25 cellular contexts compared by ENCODE assay signal in genomic region chr19:7930765-7931164, GRCh38. TPM values are rescaled to one million over a fixed set of nuclear protein-coding genes. Genes with fewer than 3 reads are reported as not detected.
DNase-seq lines count a peak whose midpoint lies in the region; ATAC-seq, FAIRE-seq and TF ChIP-seq lines count a peak whose summit lies in the region.
"Had no signal": no experiment of that assay in that cellular context is flagged by ENCODE, and none has a peak within 500 bp of the region (broad histone marks: within the 10 kb centered on the region; RNA-seq: fewer than 3 reads in every experiment).

No MANE protein-coding gene starts in this region.

- TF ChIP-seq POLR2A in HCT116 (IDR thresholded peaks at IDR 0.05; ENCODE audit: borderline replicate concordance, extremely low read depth, insufficient read depth, insufficient read length): no peak

- H3K9ac ChIP-seq in HCT116 (ENCODE audit: low read length): no peak overlapping the region

- H3K27ac ChIP-seq in HCT116 (ENCODE audit: low read depth, low read length) (peak overlapping the region; percentile 40), caudate nucleus (ENCODE audit: low read depth, low read length) (peak overlapping the region; percentile 70), thoracic aorta (peak overlapping the region; percentile 91 to 99)
- H3K27ac ChIP-seq: hepatocyte, suprapubic skin had no signal

- peak overlapping the region; percentile 100 for H3K27ac Mint-ChIP-seq in mesothelial cell of epicardium
- H3K27ac Mint-ChIP-seq: memory B cell, progenitor cell of endocrine pancreas, T-cell had no signal

- no peak overlapping the region for H3K4me3 ChIP-seq in HCT116 (replicated peaks in 1 of 2; ENCODE audit: low read depth in 1 of 2, low read length in 2 of 2)
- H3K4me3 ChIP-seq in thoracic aorta: no peak overlapping the region
- H3K4me3 ChIP-seq: hepatocyte, suprapubic skin had no signal

- TF ChIP-seq RAD21 in HCT116 (IDR thresholded peaks at IDR 0.05; ENCODE audit: low read depth): no peak

- H3K4me1 Mint-ChIP-seq in mesothelial cell of epicardium: peaks cover 26% of the 10 kb centered on the region

- H2AFZ ChIP-seq in HCT116 (ENCODE audit: low read depth, low read length, poor library complexity, severe bottlenecking): no peak overlapping the region
- H2AFZ ChIP-seq: hepatocyte had no signal

- POLR2A ChIA-PET in HCT116 (lab: Charles Lee): interaction anchor here (2.5 to 3.4 kb wide), 2 partner anchors 10 to 13 kb away, joined by 17 read pairs; partner anchors contain the start of genes SNAPC2 and TIMM44

- no peaks in the 10 kb centered on the region for H3K9me3 ChIP-seq in HCT116 (ENCODE audit: control insufficient read depth in 1 of 2, insufficient read depth in 1 of 2, low read depth in 1 of 2, low read length in 2 of 2)
- no peaks in the 10 kb centered on the region for H3K9me3 ChIP-seq in thoracic aorta
- H3K9me3 ChIP-seq: BE2C, suprapubic skin had no signal

- H3K36me3 Mint-ChIP-seq in mesothelial cell of epicardium: peaks cover 4% of the 10 kb centered on the region

- ATAC-seq in HCT116 (no peak), thoracic aorta (ENCODE audit: insufficient number of reproducible peaks, low FRiP score, low read depth) (no peak)
- ATAC-seq: effector memory CD8-positive, alpha-beta T cell; naive thymus-derived CD8-positive, alpha-beta T cell; T-cell had no signal

- no peak overlapping the region for H3K4me2 ChIP-seq in HCT116 (ENCODE audit: low read length)
- H3K4me2 ChIP-seq: hepatocyte had no signal

- H3K4me3 Mint-ChIP-seq in mesothelial cell of epicardium: no peak overlapping the region
- H3K4me3 Mint-ChIP-seq: effector memory CD8-positive, alpha-beta T cell; memory B cell; naive thymus-derived CD8-positive, alpha-beta T cell; T-cell had no signal

- H3K4me1 ChIP-seq in HCT116 (ENCODE audit: control insufficient read depth in 1 of 2, insufficient read depth in 2 of 2, low read length in 2 of 2) (peaks cover 22 to 40% of the 10 kb centered on the region in 2 experiments), thoracic aorta (ENCODE audit: control insufficient read depth in 1 of 2, low read depth in 2 of 2) (peaks cover 31 to 48% of the 10 kb centered on the region in 2 donors)

- BruUV-seq in HCT116 (replicated peaks; lab: Mats Ljungman, UMichigan): no TSS peak

- H3K9me2 ChIP-seq in HCT116 (ENCODE audit: insufficient read depth): no peaks in the 10 kb centered on the region

- TF ChIP-seq CTCF in HCT116 (IDR thresholded peaks at IDR 0.05 in 2 of 3, conservative IDR thresholded peaks at IDR 0.05 in 1 of 3; ENCODE audit: borderline replicate concordance in 1 of 3, insufficient read depth in 1 of 3, low read depth in 2 of 3, low read length in 2 of 3) (no peak), mesothelial cell of epicardium (IDR thresholded peaks at IDR 0.05; ENCODE audit: unreplicated experiment) (no peak), thoracic aorta (IDR thresholded peaks at IDR 0.05) (no peak)

- H3K9me3 Mint-ChIP-seq in mesothelial cell of epicardium: no peaks in the 10 kb centered on the region
- H3K9me3 Mint-ChIP-seq: effector memory CD8-positive, alpha-beta T cell; memory B cell; naive thymus-derived CD8-positive, alpha-beta T cell; T-cell had no signal

- no peaks in the 10 kb centered on the region for H3K79me2 ChIP-seq in HCT116 (ENCODE audit: insufficient read depth, low read length)
- H3K79me2 ChIP-seq: hepatocyte had no signal

- H3K27me3 ChIP-seq in HCT116 (ENCODE audit: insufficient read depth, low read length): no peaks in the 10 kb centered on the region
- H3K27me3 ChIP-seq in thoracic aorta (replicated peaks; ENCODE audit: insufficient read depth): no peaks in the 10 kb centered on the region
- H3K27me3 ChIP-seq: BE2C, hepatocyte, suprapubic skin had no signal

- CTCF ChIA-PET in HCT116 (lab: Charles Lee): interaction anchor here (0.8 to 2.4 kb wide), 5 partner anchors 10 to 228 kb away, joined by 3 to 14 read pairs (median 4); partner anchors contain the start of genes SNAPC2 and TIMM44

- intact Hi-C loops in HCT116 (cut with micrococcal nuclease): no loop called here

- H4K20me1 ChIP-seq in HCT116 (ENCODE audit: insufficient read depth): no peaks in the 10 kb centered on the region

- RAD21 ChIA-PET in HCT116 (lab: Charles Lee; ENCODE audit: low non-redundant PET in 1 of 2, low total read pairs in 2 of 2, uncharacterized antibody in 2 of 2, unreplicated experiment in 2 of 2): no interaction called here

- FAIRE-seq in frontal cortex (lab: Jason Lieb, UNC): no peak
- FAIRE-seq: islet of Langerhans, small intestine had no signal

- no peak for DNase-seq in HCT116 (ENCODE audit: low read depth, low spot score)
- DNase-seq in caudate nucleus (lab: John Stamatoyannopoulos, UW): no peak
- DNase-seq in mesothelial cell of epicardium (ENCODE audit: low spot score in 2 of 2, unreplicated experiment in 2 of 2): no peak
- DNase-seq in thoracic aorta (ENCODE audit: low spot score): no peak
- DNase-seq in stimulated activated CD4-positive, alpha-beta T cell treated with anti-CD3 and anti-CD28 coated beads, Interleukin-15, amount 100 ng/mL, for 24 hours: no peak
- no peak for DNase-seq in activated gamma-delta T cell treated with Interleukin-2 at 50 U/mL for 16 hours
- no peak for DNase-seq in DMS153 (lab: John Stamatoyannopoulos, UW)
- DNase-seq in frontal cortex (ENCODE audit: low spot score in 2 of 2): no peak
- DNase-seq: activated CD8-positive, alpha-beta memory T cell treated with anti-CD3 and anti-CD28 coated beads, Interleukin-2, amount 50 U/mL, for 48 hours; aorta; BE2C; cerebellar nuclear complex; effector memory CD8-positive, alpha-beta T cell; naive thymus-derived CD8-positive, alpha-beta T cell; NCI-H526; SHP77; small intestine; stimulated activated CD8-positive, alpha-beta memory T cell treated with anti-CD3 and anti-CD28 coated beads, Interleukin-4, amount 100 ng/mL, for 48 hours; T-cell had no signal

- H3K27me3 Mint-ChIP-seq in mesothelial cell of epicardium (ENCODE audit: low read depth): no peaks in the 10 kb centered on the region
- H3K27me3 Mint-ChIP-seq: effector memory CD8-positive, alpha-beta T cell; memory B cell; naive thymus-derived CD8-positive, alpha-beta T cell; progenitor cell of endocrine pancreas; T-cell had no signal

- H3K36me3 ChIP-seq in HCT116 (ENCODE audit: control insufficient read depth in 1 of 2, insufficient read depth in 2 of 2, low read length in 2 of 2) (peaks cover 24 to 32% of the 10 kb centered on the region in 2 experiments), thoracic aorta (peaks cover 45% of the 10 kb centered on the region)

TF ChIP-seq in HCT116, 20 proteins besides CTCF, POLR2A, EP300 and RAD21 (continues in another document):
- TF ChIP-seq CBX3 (IDR thresholded peaks at IDR 0.05; ENCODE audit: low read depth): no peak
- TF ChIP-seq EZH2phosphoT487 (IDR thresholded peaks at IDR 0.05; ENCODE audit: borderline replicate concordance): no peak
- TF ChIP-seq ZBTB33 (IDR thresholded peaks at IDR 0.05; ENCODE audit: extremely low read depth, insufficient replicate concordance, low read length): no peak
- TF ChIP-seq, protein P1, sequence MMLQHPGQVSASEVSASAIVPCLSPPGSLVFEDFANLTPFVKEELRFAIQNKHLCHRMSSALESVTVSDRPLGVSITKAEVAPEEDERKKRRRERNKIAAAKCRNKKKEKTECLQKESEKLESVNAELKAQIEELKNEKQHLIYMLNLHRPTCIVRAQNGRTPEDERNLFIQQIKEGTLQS (IDR thresholded peaks at IDR 0.05): no peak
- TF ChIP-seq POLR2AphosphoS5 (IDR thresholded peaks at IDR 0.05; ENCODE audit: low read depth, low read length): no peak
- TF ChIP-seq ELF1 (IDR thresholded peaks at IDR 0.05; ENCODE audit: borderline replicate concordance, low read depth): no peak
- no peak for TF ChIP-seq YY1 (IDR thresholded peaks at IDR 0.05; ENCODE audit: extremely low read depth, insufficient replicate concordance, low read depth, low read length)
- TF ChIP-seq EZH2 (IDR thresholded peaks at IDR 0.05): no peak
- no peak for TF ChIP-seq SRF (IDR thresholded peaks at IDR 0.05; ENCODE audit: low read depth)
- TF ChIP-seq ZNF274 (IDR thresholded peaks at IDR 0.05; ENCODE audit: low read depth, low read length): no peak
- TF ChIP-seq SP1 (IDR thresholded peaks at IDR 0.05; ENCODE audit: low read depth): no peak
- no peak for TF ChIP-seq TCF7L2 (IDR thresholded peaks at IDR 0.05; ENCODE audit: borderline replicate concordance, extremely low read depth, insufficient read depth, insufficient read length)

RNA-seq across cellular contexts. Expression of gene CTXN1, which starts 4.8 kb away (rescaled TPM):
- 56.0 TPM for total RNA-seq in HCT116 (2021; ENCODE audit: unreplicated experiment)
- polyA plus RNA-seq in HCT116 (2012): 19.3 and 20.5 TPM in 2 replicates
- total RNA-seq in mesothelial cell of epicardium: 50.5 to 53.6 TPM (median 51.2 TPM) in 3 replicates
- total RNA-seq in thoracic aorta: under 1 TPM in 1 of 2 donors, not detected in 1; 0.54 TPM
- 9.4 TPM for total RNA-seq in frontal cortex
- total RNA-seq: naive thymus-derived CD8-positive, alpha-beta T cell had no signal
- polyA plus RNA-seq: naive thymus-derived CD8-positive, alpha-beta T cell had no signal

RNA-seq across cellular contexts. Expression of gene SNAPC2, which starts 10.6 kb away (rescaled TPM):
- 42.9 TPM for total RNA-seq in HCT116 (2021; ENCODE audit: unreplicated experiment)
- polyA plus RNA-seq in HCT116 (2012): 35.7 and 41.4 TPM in 2 replicates
- 15.6 to 16.8 TPM (median 16.3 TPM) in 3 replicates for total RNA-seq in mesothelial cell of epicardium
- 10 to 100 TPM; 13.3 to 26.1 TPM for total RNA-seq in thoracic aorta
- total RNA-seq in frontal cortex: 4.9 TPM

RNA-seq across cellular contexts. Expression of gene TIMM44, which starts 12.7 kb away (rescaled TPM):
- total RNA-seq in HCT116 (2021; ENCODE audit: unreplicated experiment) (136 TPM), mesothelial cell of epicardium (76.3 to 80.7 TPM (median 78.3 TPM) in 3 replicates), thoracic aorta (10 to 100 TPM; 51.2 to 77.6 TPM), frontal cortex (26.9 TPM)
- polyA plus RNA-seq in HCT116 (2012): 75.6 and 76.4 TPM in 2 replicates

RNA-seq across cellular contexts. Expression of gene TGFBR3L, which starts 16.1 kb away (rescaled TPM):
- total RNA-seq in HCT116 (2021; ENCODE audit: unreplicated experiment) (30.9 TPM), mesothelial cell of epicardium (1.2 to 1.7 TPM (median 1.2 TPM) in 3 replicates), thoracic aorta (not detected), frontal cortex (not detected)
- polyA plus RNA-seq in HCT116 (2012): 37.9 and 39.2 TPM in 2 replicates
- total RNA-seq: H4, hepatocyte, suprapubic skin had no signal

RNA-seq across cellular contexts. Expression of gene MAP2K7, which starts 27.1 kb away (rescaled TPM):
- total RNA-seq in HCT116 (2021; ENCODE audit: unreplicated experiment) (59.1 TPM), mesothelial cell of epicardium (52.1 to 55.6 TPM (median 52.2 TPM) in 3 replicates), thoracic aorta (10 to 100 TPM; 15.2 to 16.9 TPM), frontal cortex (5.7 TPM)
- polyA plus RNA-seq in HCT116 (2012): 36.4 and 43.1 TPM in 2 replicates

Comparison
In these comparisons a context has a peak if more than half of its experiments do, and no peak if none do; other contexts are left out.
1. H3K27ac ChIP-seq: peak in every context shown above with its lines; median percentile 95 in thoracic aorta; 70 in caudate nucleus; 40 in HCT116.